Comparison of ENCODE assay signal across 9 cellular contexts in genomic region chr18:361941-362913, GRCh38.
A peak's percentile ranks its signal among the peaks of the same experiment; 100 is the strongest.
DNase-seq lines count a peak whose midpoint lies in the region; ATAC-seq lines count a peak whose summit lies in the region.
"Had no signal": no experiment of that assay in that cellular context is flagged by ENCODE, and none has a peak within 500 bp of the region (broad histone marks: within the 10 kb centered on the region; RNA-seq: fewer than 3 reads in every experiment).

No MANE protein-coding gene starts in this region.

- intact Hi-C loops in left ventricle myocardium superior (cut with micrococcal nuclease), result no loop called here

- no peaks in the 10 kb centered on the region for H3K4me1 ChIP-seq in HAP-1
- H3K4me1 ChIP-seq: parathyroid adenoma had no signal

- no peaks in the 10 kb centered on the region for H3K36me3 Mint-ChIP-seq in activated CD4-positive, alpha-beta T cell treated with anti-CD3 and anti-CD28 coated beads, Interleukin-2, amount 10 ng/mL, durations not matched to agents 7 days and 5 days (ENCODE audit: low read depth)

- no peaks in the 10 kb centered on the region for H3K9me3 ChIP-seq in HAP-1

- H3K27me3 ChIP-seq in HAP-1 (ENCODE audit: low read depth), result no peaks in the 10 kb centered on the region

- DNase-seq in GOT3 (lab: John Stamatoyannopoulos, UW) (peak; percentile 33), T1000 (lab: John Stamatoyannopoulos, UW) (peak; percentile 74), left ventricle myocardium superior (peak; percentile 40), smooth muscle cell of the brain vasculature (ENCODE audit: low read depth, low spot score) (peak; percentile 83), NCI-H2196 treated with DMSO at 0.1 percent for 48 hours (lab: John Stamatoyannopoulos, UW; ENCODE audit: unreplicated experiment) (no peak), HAP-1 (ENCODE audit: low spot score in 2 of 2) (no peak)
- no peak for DNase-seq in activated CD4-positive, alpha-beta T cell treated with anti-CD3 and anti-CD28 coated beads, Interleukin-2, amount 10 ng/mL, durations not matched to agents 7 days and 5 days

- CTCF ChIA-PET in activated CD4-positive, alpha-beta T cell treated with anti-CD3 and anti-CD28 coated beads, Interleukin-2, amount 10 ng/mL, durations not matched to agents 7 days and 5 days (lab: Charles Lee), result no interaction called here

- POLR2A ChIA-PET in activated CD4-positive, alpha-beta T cell treated with anti-CD3 and anti-CD28 coated beads, Interleukin-2, amount 10 ng/mL, durations not matched to agents 7 days and 5 days (lab: Charles Lee), result no interaction called here

- in situ Hi-C loops in HAP-1 (cut with MboI; ENCODE audit: low sequenced_read_pairs), result no loop called here

- no peaks in the 10 kb centered on the region for H3K9me3 Mint-ChIP-seq in activated CD4-positive, alpha-beta T cell treated with anti-CD3 and anti-CD28 coated beads, Interleukin-2, amount 10 ng/mL, durations not matched to agents 7 days and 5 days

- no peaks in the 10 kb centered on the region for H3K4me1 Mint-ChIP-seq in activated CD4-positive, alpha-beta T cell treated with anti-CD3 and anti-CD28 coated beads, Interleukin-2, amount 10 ng/mL, durations not matched to agents 7 days and 5 days

- no peaks in the 10 kb centered on the region for H3K27me3 Mint-ChIP-seq in activated CD4-positive, alpha-beta T cell treated with anti-CD3 and anti-CD28 coated beads, Interleukin-2, amount 10 ng/mL, durations not matched to agents 7 days and 5 days

- no peaks in the 10 kb centered on the region for H3K36me3 ChIP-seq in HAP-1 (replicated peaks)

- ATAC-seq in left ventricle myocardium superior, result peak; percentile 70
- no peak for ATAC-seq in GM19035 (IDR thresholded peaks at IDR 0.05; ENCODE audit: unreplicated experiment)

- no peak overlapping the region for H3K27ac Mint-ChIP-seq in activated CD4-positive, alpha-beta T cell treated with anti-CD3 and anti-CD28 coated beads, Interleukin-2, amount 10 ng/mL, durations not matched to agents 7 days and 5 days

- H3K4me3 Mint-ChIP-seq in activated CD4-positive, alpha-beta T cell treated with anti-CD3 and anti-CD28 coated beads, Interleukin-2, amount 10 ng/mL, durations not matched to agents 7 days and 5 days, result no peak overlapping the region

- no peak overlapping the region for H3K4me3 ChIP-seq in HAP-1

Comparison
In these comparisons a context has a peak if more than half of its experiments do, and no peak if none do; other contexts are left out.
1. DNase-seq: peak in GOT3 (single experiment), T1000 (single experiment), left ventricle myocardium superior (single experiment) and smooth muscle cell of the brain vasculature (single experiment); none in NCI-H2196 treated with DMSO at 0.1 percent for 48 hours (single experiment), HAP-1 (0 of 2) and activated CD4-positive, alpha-beta T cell treated with anti-CD3 and anti-CD28 coated beads, Interleukin-2, amount 10 ng/mL, durations not matched to agents 7 days and 5 days (single experiment).